8 cellular contexts compared by ENCODE assay signal in the genomic region with DNA sequence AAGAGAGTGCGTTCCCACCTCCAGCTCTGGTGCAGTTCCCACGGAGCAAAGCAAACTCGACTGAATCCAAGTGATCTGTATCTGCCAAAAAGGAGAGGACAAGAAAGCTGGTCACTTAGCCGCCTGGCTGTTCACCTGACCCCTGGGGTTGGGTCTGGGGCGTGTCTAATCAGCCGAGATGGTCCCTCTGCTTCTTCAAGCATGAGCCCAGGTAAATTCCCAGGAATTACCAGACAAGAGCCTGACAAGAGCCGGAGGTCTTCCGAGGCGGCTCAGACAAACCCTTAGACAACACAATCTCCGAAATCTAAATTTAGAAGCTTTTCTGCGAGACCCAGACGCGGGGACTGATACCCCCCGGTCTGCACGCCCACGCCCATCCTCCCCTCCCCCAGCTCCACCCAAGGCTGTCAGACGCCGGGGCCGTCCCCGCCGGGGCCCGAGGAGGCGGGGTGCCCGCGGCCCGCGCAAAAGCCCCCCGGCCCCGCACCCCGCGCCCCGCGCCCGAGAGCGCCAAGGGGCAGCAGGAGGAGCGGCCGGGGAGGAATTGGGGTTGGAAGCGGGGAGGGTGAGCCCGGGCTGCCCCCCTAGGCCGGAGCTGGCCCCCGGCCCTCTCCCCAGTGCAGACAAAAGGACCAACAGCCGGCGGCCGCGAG. TPM values are rescaled to one million over a fixed set of nuclear protein-coding genes. Genes with fewer than 3 reads are reported as not detected.
DNase-seq lines count a peak whose midpoint lies in the region; ATAC-seq, FAIRE-seq and TF ChIP-seq lines count a peak whose summit lies in the region.

No MANE protein-coding gene starts in this region.

- H2AFZ ChIP-seq in GM12878 (ENCODE audit: control insufficient read depth, low read depth, low read length), result peak overlapping the region; percentile 95

- H3K36me3 Mint-ChIP-seq in T-helper 2 cell treated with Interferon-gamma antibody and Interleukin-4, amounts not matched to agents 5 μg/mL and 100 μg/mL, for 36 hours (ENCODE audit: low read depth), result peaks cover 16% of the 10 kb centered on the region
- H3K36me3 Mint-ChIP-seq in immature natural killer cell, result peaks cover 7 to 14% (median 8%) of the 10 kb centered on the region in 3 donors

- no peaks in the 10 kb centered on the region for H3K27me3 ChIP-seq in AG04450 (ENCODE audit: control insufficient read depth, insufficient read depth, low read length)
- H3K27me3 ChIP-seq in GM12878 (replicated peaks in 1 of 2; ENCODE audit: control insufficient read depth in 2 of 2, insufficient read depth in 2 of 2, low read length in 1 of 2), result no peaks in the 10 kb centered on the region
- H3K27me3 ChIP-seq in spleen (replicated peaks in 1 of 7), result no peaks in the 10 kb centered on the region

- peaks cover 47% of the 10 kb centered on the region for H3K4me1 Mint-ChIP-seq in T-helper 2 cell treated with Interferon-gamma antibody and Interleukin-4, amounts not matched to agents 5 μg/mL and 100 μg/mL, for 36 hours (ENCODE audit: low read depth)
- H3K4me1 Mint-ChIP-seq in immature natural killer cell, result peaks cover 48 to 56% of the 10 kb centered on the region in 2 donors

- no peaks in the 10 kb centered on the region for H3K36me3 ChIP-seq in GM12878 (ENCODE audit: control insufficient read depth in 2 of 2, insufficient read depth in 2 of 2, low read length in 1 of 2)
- peaks cover 0 to 22% (median 3%) of the 10 kb centered on the region in 6 donors for H3K36me3 ChIP-seq in spleen

- DNase-seq in AG04450 (ENCODE audit: low read depth, low spot score), result no peak
- DNase-seq in T-helper 2 cell treated with Interferon-gamma antibody and Interleukin-4, amounts not matched to agents 5 μg/mL and 100 μg/mL, for 36 hours (ENCODE audit: low spot score), result peak; percentile 46
- DNase-seq in GM12878 (ENCODE audit: low read depth, low spot score), result no peak
- DNase-seq in immature natural killer cell, result peak; percentile 34 to 46 (median 45)
- peak; percentile 91 for DNase-seq in spleen
- DNase-seq in NOMO-1 treated with dmso at 0.1 percent for 144 hours (lab: John Stamatoyannopoulos, UW; ENCODE audit: unreplicated experiment), result no peak

- in situ Hi-C loops in GM12878 (cut with MboI), result no loop called here

- WGBS in GM12878 (ENCODE audit: insufficient coverage, insufficient replicate concordance, low lambda C conversion rate, missing lambda C conversion rate), result under 1% methylated on average over 16 of the region's 45 CpGs
- 1 to 2% (median 1%) methylated on average over 13 to 45 of the region's 45 CpGs for WGBS in spleen, 5 donors

- peak overlapping the region; percentile 86 for H3K4me3 Mint-ChIP-seq in T-helper 2 cell treated with Interferon-gamma antibody and Interleukin-4, amounts not matched to agents 5 μg/mL and 100 μg/mL, for 36 hours
- peak overlapping the region; percentile 79 to 93 (median 87) for H3K4me3 Mint-ChIP-seq in immature natural killer cell

- H3K9me3 ChIP-seq in AG04450 (ENCODE audit: control insufficient read depth, insufficient read depth, low read length), result no peaks in the 10 kb centered on the region
- H3K9me3 ChIP-seq in GM12878 (replicated peaks; ENCODE audit: control insufficient read depth, insufficient read depth, low read length), result no peaks in the 10 kb centered on the region
- H3K9me3 ChIP-seq in spleen, result no peaks in the 10 kb centered on the region

- intact Hi-C loops in GM12878 (cut with micrococcal nuclease; ENCODE audit: unreplicated experiment) (loop anchor here (1.0 to 10.0 kb wide), 6 partner anchors 39 to 319 kb away; a partner anchor contains a TSS), spleen (cut with DNase I; ENCODE audit: low total_unique reads) (no loop called here)

- peaks cover 12% of the 10 kb centered on the region for H3K4me1 ChIP-seq in GM12878 (ENCODE audit: control insufficient read depth, insufficient read depth, low read length)
- H3K4me1 ChIP-seq in spleen, result peaks cover 31 to 56% (median 48%) of the 10 kb centered on the region in 6 donors

- H3K27me3 Mint-ChIP-seq in T-helper 2 cell treated with Interferon-gamma antibody and Interleukin-4, amounts not matched to agents 5 μg/mL and 100 μg/mL, for 36 hours (ENCODE audit: low read depth), result peaks cover 8% of the 10 kb centered on the region
- peaks cover 6 to 20% (median 17%) of the 10 kb centered on the region in 3 donors for H3K27me3 Mint-ChIP-seq in immature natural killer cell (ENCODE audit: low read depth in 3 of 3)

- TF ChIP-seq POLR2A in GM12878 (IDR thresholded peaks at IDR 0.05; ENCODE audit: low read depth, low read length) (no peak), spleen (IDR thresholded peaks at IDR 0.05) (no peak)

- SMC1A ChIA-PET in GM12878 (lab: Charles Lee; ENCODE audit: uncharacterized antibody, unreplicated experiment), result interaction anchor here (0.7 to 4.3 kb wide), 29 partner anchors 8 to 318 kb away, joined by 3 to 30 read pairs (median 7); a partner anchor contains a TSS

- no peak overlapping the region for H3K27ac ChIP-seq in AG04450 (ENCODE audit: low read depth, low read length)
- H3K27ac ChIP-seq in GM12878 (ENCODE audit: control insufficient read depth, insufficient read depth), result peak overlapping the region; percentile 71
- peak overlapping the region; percentile 78 to 97 (median 92) for H3K27ac ChIP-seq in spleen

- no peaks in the 10 kb centered on the region for H4K20me1 ChIP-seq in GM12878 (ENCODE audit: control insufficient read depth, insufficient read depth)

- H3K79me2 ChIP-seq in GM12878 (ENCODE audit: control insufficient read depth, insufficient read depth, low read length), result no peaks in the 10 kb centered on the region

- ATAC-seq in GM19351 (IDR thresholded peaks at IDR 0.05; ENCODE audit: unreplicated experiment) (peak; percentile 37), HG03442 (IDR thresholded peaks at IDR 0.05; ENCODE audit: unreplicated experiment) (peak; percentile 37), GM12878 (peak; percentile 65)

- CTCF ChIA-PET in AG04450 (lab: Charles Lee) (interaction anchor here (0.6 to 5.7 kb wide), 44 partner anchors 8 to 193 kb away, joined by 3 to 57 read pairs (median 6); a partner anchor contains a TSS), GM12878 (lab: Yijun Ruan, JAX) (interaction anchor here (0.6 to 5.2 kb wide), 37 partner anchors 8 to 318 kb away, joined by 3 to 39 read pairs (median 7); a partner anchor contains a TSS)

- no TSS peak for BruUV-seq in GM12878 (replicated peaks; lab: Mats Ljungman, UMichigan)

- POLR2A ChIA-PET in AG04450 (lab: Yijun Ruan, JAX), result interaction anchor here (0.6 to 2.5 kb wide), 3 partner anchors 12 to 93 kb away, joined by 4 to 18 read pairs (median 5); a partner anchor contains a TSS
- POLR2A ChIA-PET in GM12878 (lab: Charles Lee), result interaction anchor here (0.5 to 4.7 kb wide), 12 partner anchors 12 to 161 kb away, joined by 3 to 34 read pairs (median 6); a partner anchor contains a TSS

- H3K4me3 ChIP-seq in AG04450 (ENCODE audit: low read depth, low read length) (peak overlapping the region; percentile 77), GM12878 (peak overlapping the region; percentile 92), spleen (peak overlapping the region; percentile 64 to 99 (median 90))

- TF ChIP-seq CTCF in AG04450 (IDR thresholded peaks at IDR 0.05; ENCODE audit: low read depth, low read length) (peak; percentile 44), GM12878 (IDR thresholded peaks at IDR 0.05 in 2 of 3, conservative IDR thresholded peaks at IDR 0.05 in 1 of 3; ENCODE audit: control insufficient read depth in 2 of 3, extremely low read depth in 1 of 3, insufficient read depth in 1 of 3, low read depth in 3 of 3, low read length in 3 of 3) (peak in 1 of 3 experiments; percentile 25; a peak in 1 of 6 replicates), spleen (IDR thresholded peaks at IDR 0.05 in 8 of 11, conservative IDR thresholded peaks at IDR 0.05 in 3 of 11) (peak in 4 of 11 experiments; percentile 43 to 65 (median 52))

- TF ChIP-seq RAD21 in GM12878 (IDR thresholded peaks at IDR 0.05; ENCODE audit: insufficient read depth, low read depth, low read length), result no peak

- H3K4me2 ChIP-seq in GM12878 (ENCODE audit: control insufficient read depth, insufficient read depth), result peak overlapping the region; percentile 93

- RAD21 ChIA-PET in GM12878 (lab: Charles Lee; ENCODE audit: unreplicated experiment), result interaction anchor here (0.8 to 4.7 kb wide), 25 partner anchors 9 to 318 kb away, joined by 3 to 53 read pairs (median 5); a partner anchor contains a TSS

- H3K27ac Mint-ChIP-seq in T-helper 2 cell treated with Interferon-gamma antibody and Interleukin-4, amounts not matched to agents 5 μg/mL and 100 μg/mL, for 36 hours, result peak overlapping the region; percentile 85
- H3K27ac Mint-ChIP-seq in immature natural killer cell, result peak overlapping the region; percentile 84 to 92 (median 90)

- FAIRE-seq in GM12878 (lab: Jason Lieb, UNC), result no peak

- no peaks in the 10 kb centered on the region for H3K9me3 Mint-ChIP-seq in T-helper 2 cell treated with Interferon-gamma antibody and Interleukin-4, amounts not matched to agents 5 μg/mL and 100 μg/mL, for 36 hours
- no peaks in the 10 kb centered on the region for H3K9me3 Mint-ChIP-seq in immature natural killer cell

- TF ChIP-seq EP300 in GM12878 (IDR thresholded peaks at IDR 0.05; ENCODE audit: borderline replicate concordance in 1 of 2, control insufficient read depth in 1 of 2, low read depth in 2 of 2, low read length in 2 of 2), result no peak

- peak overlapping the region; percentile 73 for H3K9ac ChIP-seq in GM12878 (ENCODE audit: control insufficient read depth, insufficient read depth, low read length)

RNA-seq across cellular contexts. Expression of a gene that starts 0.7 kb away (rescaled TPM):
- polyA plus RNA-seq in AG04450 (2011; rRNA removed), result 6.3 and 6.5 TPM in 2 replicates
- polyA minus RNA-seq in AG04450 (2011; rRNA and poly(A)+ RNA removed), result 3.4 and 5.0 TPM in 2 replicates
- 10.0 and 10.3 TPM in 2 replicates for total RNA-seq in GM12878 (2013; cell fraction: nucleolus; rRNA removed)
- total RNA-seq in GM12878 (2014; rRNA removed), result 4.5 and 6.9 TPM in 2 replicates
- 3.9 and 6.0 TPM in 2 replicates for total RNA-seq in GM12878 (2014; rRNA removed; fragmentation: Illumina TruSeq; extraction: Trizol)
- 7.2 and 7.9 TPM in 2 replicates for total RNA-seq in GM12878 (2021)
- polyA plus RNA-seq in GM12878 (2011; ENCODE audit: low read depth), result 6.8 TPM
- polyA plus RNA-seq in GM12878 (2011; rRNA removed), result 6.5 and 7.5 TPM in 2 replicates
- polyA plus RNA-seq in GM12878 (2011; cell fraction: cytosol; rRNA removed), result 7.2 and 7.5 TPM in 2 replicates
- 10.5 and 11.7 TPM in 2 replicates for polyA plus RNA-seq in GM12878 (2011; cell fraction: nucleus; rRNA removed)
- polyA plus RNA-seq in GM12878 (2012), result 9.6 and 12.2 TPM in 2 replicates
- 3.8 and 5.4 TPM in 2 replicates for polyA plus RNA-seq in GM12878 (2014; fragmentation: Illumina TruSeq; extraction: Trizol)
- polyA plus RNA-seq in GM12878 (2014; fragmentation: Nextera tagmentation; extraction: Ambion mirVana), result 1 to 10 TPM in 1 of 2 experiments, under 1 TPM in 1; 0.82 to 2.0 TPM
- 5.6 and 8.9 TPM in 2 replicates for polyA plus RNA-seq in GM12878 (2014; rRNA removed)
- polyA plus RNA-seq in GM12878 (2016; fragmentation: Nextera tagmentation; extraction: Ambion mirVana), result 1 to 10 TPM; 6.6 to 9.9 TPM
- 4.8 and 8.2 TPM in 2 replicates for polyA minus RNA-seq in GM12878 (2011; rRNA and poly(A)+ RNA removed)
- polyA minus RNA-seq in GM12878 (2011; cell fraction: cytosol; rRNA and poly(A)+ RNA removed), result 2.1 and 6.2 TPM in 2 replicates
- polyA minus RNA-seq in GM12878 (2011; cell fraction: nucleus; rRNA and poly(A)+ RNA removed), result 5.6 and 8.8 TPM in 2 replicates
- 10 to 100 TPM in 2 of 3 donors, 1 to 10 TPM in 1; 9.3 to 12.6 (median 12.2) TPM for polyA plus RNA-seq in immature natural killer cell
- total RNA-seq in spleen, result 10 to 100 TPM in 5 of 7 donors, 1 to 10 TPM in 2; 7.9 to 15.9 (median 10.6) TPM
- 10 to 100 TPM in 1 of 3 donors, 1 to 10 TPM in 2; 8.7 to 13.7 (median 9.6) TPM for polyA plus RNA-seq in spleen

RNA-seq across cellular contexts. Expression of a gene that starts 12.0 kb away (rescaled TPM):
- 225 and 260 TPM in 2 replicates for polyA plus RNA-seq in AG04450 (2011; rRNA removed)
- 193 and 205 TPM in 2 replicates for polyA minus RNA-seq in AG04450 (2011; rRNA and poly(A)+ RNA removed)
- 347 and 367 TPM in 2 replicates for total RNA-seq in GM12878 (2013; cell fraction: nucleolus; rRNA removed)
- 133 and 160 TPM in 2 replicates for total RNA-seq in GM12878 (2014; rRNA removed)
- total RNA-seq in GM12878 (2014; rRNA removed; fragmentation: Illumina TruSeq; extraction: Trizol), result 148 and 150 TPM in 2 replicates
- 134 and 140 TPM in 2 replicates for total RNA-seq in GM12878 (2021)
- polyA plus RNA-seq in GM12878 (2011; ENCODE audit: low read depth), result 130 TPM
- polyA plus RNA-seq in GM12878 (2011; rRNA removed), result 277 and 293 TPM in 2 replicates
- polyA plus RNA-seq in GM12878 (2011; cell fraction: cytosol; rRNA removed), result 195 and 230 TPM in 2 replicates
- 237 and 271 TPM in 2 replicates for polyA plus RNA-seq in GM12878 (2011; cell fraction: nucleus; rRNA removed)
- polyA plus RNA-seq in GM12878 (2012), result 158 and 177 TPM in 2 replicates
- 189 and 196 TPM in 2 replicates for polyA plus RNA-seq in GM12878 (2014; fragmentation: Illumina TruSeq; extraction: Trizol)
- 100 to 1,000 TPM in 1 of 2 experiments, 10 to 100 TPM in 1; 97.3 to 136 TPM for polyA plus RNA-seq in GM12878 (2014; fragmentation: Nextera tagmentation; extraction: Ambion mirVana)
- polyA plus RNA-seq in GM12878 (2014; rRNA removed), result 120 and 155 TPM in 2 replicates
- 100 to 1,000 TPM; 113 to 125 TPM for polyA plus RNA-seq in GM12878 (2016; fragmentation: Nextera tagmentation; extraction: Ambion mirVana)
- polyA minus RNA-seq in GM12878 (2011; rRNA and poly(A)+ RNA removed), result 190 and 206 TPM in 2 replicates
- 44.1 and 49.4 TPM in 2 replicates for polyA minus RNA-seq in GM12878 (2011; cell fraction: cytosol; rRNA and poly(A)+ RNA removed)
- polyA minus RNA-seq in GM12878 (2011; cell fraction: nucleus; rRNA and poly(A)+ RNA removed), result 53.4 and 67.3 TPM in 2 replicates
- polyA plus RNA-seq in immature natural killer cell, result 100 to 1,000 TPM in 2 of 3 donors, 10 to 100 TPM in 1; 98.3 to 171 (median 141) TPM
- 100 to 1,000 TPM; 208 to 249 (median 232) TPM for total RNA-seq in spleen
- polyA plus RNA-seq in spleen, result 100 to 1,000 TPM in 2 of 3 donors, 10 to 100 TPM in 1; 99.0 to 131 (median 127) TPM

RNA-seq across cellular contexts. Expression of a gene that starts 37.5 kb away (rescaled TPM):
- polyA plus RNA-seq in AG04450 (2011; rRNA removed) (11.3 and 13.7 TPM in 2 replicates), GM12878 (2011; rRNA removed) (13.7 and 13.9 TPM in 2 replicates), GM12878 (2014; fragmentation: Illumina TruSeq; extraction: Trizol) (12.2 and 15.7 TPM in 2 replicates), GM12878 (2014; fragmentation: Nextera tagmentation; extraction: Ambion mirVana) (1 to 10 TPM; 1.8 to 2.0 TPM), GM12878 (2014; rRNA removed) (9.8 and 9.9 TPM in 2 replicates), GM12878 (2016; fragmentation: Nextera tagmentation; extraction: Ambion mirVana) (1 to 10 TPM; 6.4 to 6.6 TPM), immature natural killer cell (10 to 100 TPM in 1 of 3 donors, 1 to 10 TPM in 2; 9.6 to 18.6 (median 9.8) TPM), spleen (1 to 10 TPM; 3.1 to 8.1 (median 3.3) TPM)
- polyA minus RNA-seq in AG04450 (2011; rRNA and poly(A)+ RNA removed), result 14.1 and 14.9 TPM in 2 replicates
- total RNA-seq in GM12878 (2013; cell fraction: nucleolus; rRNA removed), result 29.0 and 33.2 TPM in 2 replicates
- total RNA-seq in GM12878 (2014; rRNA removed) (7.4 and 8.6 TPM in 2 replicates), GM12878 (2014; rRNA removed; fragmentation: Illumina TruSeq; extraction: Trizol) (11.4 and 11.9 TPM in 2 replicates), GM12878 (2021) (13.9 and 14.6 TPM in 2 replicates), spleen (10 to 100 TPM; 25.5 to 37.5 (median 31.1) TPM)
- 10.6 TPM for polyA plus RNA-seq in GM12878 (2011; ENCODE audit: low read depth)
- 10.2 and 12.5 TPM in 2 replicates for polyA plus RNA-seq in GM12878 (2011; cell fraction: cytosol; rRNA removed)
- 27.6 and 33.0 TPM in 2 replicates for polyA plus RNA-seq in GM12878 (2011; cell fraction: nucleus; rRNA removed)
- 14.0 and 17.4 TPM in 2 replicates for polyA plus RNA-seq in GM12878 (2012)
- 15.1 and 19.2 TPM in 2 replicates for polyA minus RNA-seq in GM12878 (2011; rRNA and poly(A)+ RNA removed)
- 3.3 and 3.7 TPM in 2 replicates for polyA minus RNA-seq in GM12878 (2011; cell fraction: cytosol; rRNA and poly(A)+ RNA removed)
- 11.6 and 23.0 TPM in 2 replicates for polyA minus RNA-seq in GM12878 (2011; cell fraction: nucleus; rRNA and poly(A)+ RNA removed)

Comparison
In these comparisons a context has a peak if more than half of its experiments do, and no peak if none do; other contexts are left out.
1. DNase-seq: peak in T-helper 2 cell treated with Interferon-gamma antibody and Interleukin-4, amounts not matched to agents 5 μg/mL and 100 μg/mL, for 36 hours (single experiment), immature natural killer cell (3 of 3) and spleen (single experiment); none in AG04450 (single experiment), GM12878 (single experiment) and NOMO-1 treated with dmso at 0.1 percent for 144 hours (single experiment).
2. Peak in every context shown above with its lines, with median percentiles within 50 percentile points of each other: H3K4me3 ChIP-seq and ATAC-seq.